ENCODE assay signal across 15 cellular contexts in the genomic region with DNA sequence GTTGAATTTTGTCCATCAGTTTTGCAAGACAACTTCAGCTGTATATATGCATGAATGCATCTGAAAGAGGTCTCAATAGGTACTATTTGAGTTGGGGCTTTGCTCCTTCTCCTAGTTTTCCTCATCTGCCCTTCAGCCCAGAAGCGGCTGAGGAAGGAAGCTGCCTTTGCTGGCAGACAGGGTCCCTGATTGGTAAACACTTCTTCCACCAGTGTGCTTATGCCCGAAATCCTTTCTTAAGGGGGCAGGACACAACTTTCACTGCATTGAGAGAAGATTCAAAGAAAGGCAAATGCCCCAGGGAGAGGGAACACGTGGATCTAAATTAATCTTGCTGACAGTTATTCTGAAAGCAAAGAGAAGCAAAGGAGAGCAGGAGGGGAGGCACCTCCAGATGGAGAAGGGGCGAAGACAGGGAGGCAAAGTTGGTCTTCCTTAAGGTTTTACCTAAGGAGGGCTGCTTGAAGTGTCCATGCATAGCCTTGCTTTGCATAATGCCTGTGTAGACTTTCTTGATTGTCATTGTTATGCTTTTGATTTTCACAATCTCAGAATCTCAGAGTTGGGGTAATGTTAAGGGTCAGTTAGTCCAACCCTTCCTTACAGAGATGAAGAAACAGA.
DNase-seq lines count a peak whose midpoint lies in the region; ATAC-seq and TF ChIP-seq lines count a peak whose summit lies in the region.
"Had no signal": no experiment of that assay in that cellular context is flagged by ENCODE, and none has a peak within 500 bp of the region (broad histone marks: within the 10 kb centered on the region; RNA-seq: fewer than 3 reads in every experiment).

No MANE protein-coding gene starts in this region.

- H2AFZ ChIP-seq in GM23338 (peak overlapping the region; percentile 87; the same call in 1 of the 2 replicates), osteoblast (ENCODE audit: low read length) (peak overlapping the region; percentile 67)

- H3K36me3 ChIP-seq in GM23338 (ENCODE audit: insufficient read depth), result no peaks in the 10 kb centered on the region
- no peaks in the 10 kb centered on the region for H3K36me3 ChIP-seq in osteoblast (ENCODE audit: insufficient read depth, low read length)
- H3K36me3 ChIP-seq in psoas muscle (ENCODE audit: insufficient read depth in 1 of 2, low read depth in 1 of 2), result no peaks in the 10 kb centered on the region
- H3K36me3 ChIP-seq: stomach had no signal

- DNase-seq in GM23338 (ENCODE audit: low spot score) (peak; percentile 18), NCI-H2171 treated with DMSO at 0.1 percent for 48 hours (lab: John Stamatoyannopoulos, UW) (peak; percentile 76), dermis blood vessel endothelial cell (peak; percentile 52), osteoblast (ENCODE audit: insufficient read length, low spot score, missing footprints) (no peak), psoas muscle (no peak)
- no peak for DNase-seq in central memory CD4-positive, alpha-beta T cell
- DNase-seq: activated CD4-positive, alpha-beta T cell treated with anti-CD3 and anti-CD28 coated beads for 36 hours; foreskin keratinocyte; NCI-H526; stimulated activated CD4-positive, alpha-beta T cell treated with anti-CD3 and anti-CD28 coated beads, Interleukin-12 subunit alpha, Interleukin-12 subunit beta, amount 100 ng/mL, for 4 hours; stomach; T-helper 17 cell had no signal

- WGBS in psoas muscle, 3 donors, result 30 to 32% (median 31%) methylated on average over 4 of the region's 4 CpGs

- no peaks in the 10 kb centered on the region for H3F3A ChIP-seq in GM23338 (replicated peaks; ENCODE audit: low read depth)

- no peaks in the 10 kb centered on the region for H3K27me3 Mint-ChIP-seq in GM23338 (ENCODE audit: insufficient read depth, low read depth, poor library complexity)
- H3K27me3 Mint-ChIP-seq: activated CD4-positive, alpha-beta T cell treated with anti-CD3 and anti-CD28 coated beads for 36 hours had no signal

- H3K9me3 Mint-ChIP-seq in GM23338, result no peaks in the 10 kb centered on the region
- H3K9me3 Mint-ChIP-seq: activated naive CD4-positive, alpha-beta T cell treated with anti-CD3 and anti-CD28 coated beads, Interleukin-2, amount 50 U/mL, for 24 hours; CD14-positive monocyte had no signal

- H3K4me2 ChIP-seq in GM23338 (0 out of 2 replicates have a peak overlapping the region, but pooled peaks have one; percentile 12), osteoblast (ENCODE audit: insufficient read depth, low read length) (peak overlapping the region; percentile 49)

- ATAC-seq in GM23338, result peak; percentile 69
- ATAC-seq in psoas muscle, result no peak
- no peak for ATAC-seq in HG02623 (IDR thresholded peaks at IDR 0.05; ENCODE audit: unreplicated experiment)
- ATAC-seq: activated CD4-positive, alpha-beta T cell treated with anti-CD3 and anti-CD28 coated beads for 36 hours; foreskin keratinocyte; T-helper 17 cell had no signal

- H3K79me2 ChIP-seq in GM23338 (replicated peaks; ENCODE audit: insufficient read depth), result no peaks in the 10 kb centered on the region
- H3K79me2 ChIP-seq in osteoblast (ENCODE audit: insufficient read depth, low read length), result no peaks in the 10 kb centered on the region

- peaks cover 16% of the 10 kb centered on the region; the same call in 2 of the 3 replicates for H3K4me1 Mint-ChIP-seq in GM23338
- H3K4me1 Mint-ChIP-seq: activated CD4-positive, alpha-beta T cell treated with anti-CD3 and anti-CD28 coated beads for 36 hours; activated naive CD4-positive, alpha-beta T cell treated with anti-CD3 and anti-CD28 coated beads, Interleukin-2, amount 50 U/mL, for 24 hours; CD14-positive monocyte had no signal

- H3K27me3 ChIP-seq in GM23338 (ENCODE audit: insufficient read depth) (no peaks in the 10 kb centered on the region), osteoblast (ENCODE audit: insufficient read depth, low read length) (peaks cover 5% of the 10 kb centered on the region), psoas muscle (ENCODE audit: insufficient read depth in 3 of 3, low read length in 2 of 3) (no peaks in the 10 kb centered on the region)
- H3K27me3 ChIP-seq: stomach had no signal

- no peak for TF ChIP-seq CTCF in GM23338 (conservative IDR thresholded peaks at IDR 0.05; ENCODE audit: low read depth in 2 of 2)
- no peak for TF ChIP-seq CTCF in osteoblast (IDR thresholded peaks at IDR 0.05; ENCODE audit: extremely low read depth, low read depth, low read length)
- no peak for TF ChIP-seq CTCF in psoas muscle (IDR thresholded peaks at IDR 0.05)

- H3K27ac ChIP-seq in GM23338 (ENCODE audit: low read depth), result no peak overlapping the region
- no peak overlapping the region for H3K27ac ChIP-seq in osteoblast (ENCODE audit: low read depth, low read length)
- no peak overlapping the region for H3K27ac ChIP-seq in psoas muscle
- H3K27ac ChIP-seq: foreskin keratinocyte, stomach had no signal

- H3K4me3 ChIP-seq in GM23338 (no peak overlapping the region), osteoblast (ENCODE audit: insufficient read depth, low read length) (no peak overlapping the region), psoas muscle (no peak overlapping the region)
- H3K4me3 ChIP-seq: stomach had no signal

- H4K20me1 ChIP-seq in GM23338 (replicated peaks; ENCODE audit: insufficient read depth) (no peaks in the 10 kb centered on the region), osteoblast (ENCODE audit: insufficient read depth, low read length) (no peaks in the 10 kb centered on the region)

- intact Hi-C loops in psoas muscle (cut with DNase I), result no loop called here

- H3K4me1 ChIP-seq in GM23338 (ENCODE audit: insufficient read depth), result no peaks in the 10 kb centered on the region
- no peaks in the 10 kb centered on the region for H3K4me1 ChIP-seq in osteoblast (ENCODE audit: insufficient read depth, low read length)
- H3K4me1 ChIP-seq in psoas muscle, result no peaks in the 10 kb centered on the region
- H3K4me1 ChIP-seq: foreskin keratinocyte, stomach had no signal

- no peak overlapping the region for H3K4me3 Mint-ChIP-seq in GM23338
- H3K4me3 Mint-ChIP-seq: activated CD4-positive, alpha-beta T cell treated with anti-CD3 and anti-CD28 coated beads for 36 hours; activated naive CD4-positive, alpha-beta T cell treated with anti-CD3 and anti-CD28 coated beads, Interleukin-2, amount 50 U/mL, for 24 hours; CD14-positive monocyte; T-helper 17 cell had no signal

- no peaks in the 10 kb centered on the region for H3K36me3 Mint-ChIP-seq in GM23338 (ENCODE audit: low read depth)
- H3K36me3 Mint-ChIP-seq: activated naive CD4-positive, alpha-beta T cell treated with anti-CD3 and anti-CD28 coated beads, Interleukin-2, amount 50 U/mL, for 24 hours; CD14-positive monocyte had no signal

- peak overlapping the region; percentile 14; the same call in 1 of the 2 replicates for H3K27ac Mint-ChIP-seq in GM23338
- H3K27ac Mint-ChIP-seq: activated CD4-positive, alpha-beta T cell treated with anti-CD3 and anti-CD28 coated beads for 36 hours; activated naive CD4-positive, alpha-beta T cell treated with anti-CD3 and anti-CD28 coated beads, Interleukin-2, amount 50 U/mL, for 24 hours; CD14-positive monocyte; T-helper 17 cell had no signal

- no peaks in the 10 kb centered on the region for H3K9me2 ChIP-seq in GM23338 (ENCODE audit: insufficient read depth)

- H3K9me3 ChIP-seq in osteoblast (ENCODE audit: low read depth, low read length) (no peaks in the 10 kb centered on the region), psoas muscle (no peaks in the 10 kb centered on the region)
- H3K9me3 ChIP-seq: stomach had no signal

TF ChIP-seq in GM23338, 12 proteins besides CTCF, POLR2A, EP300 and RAD21:
- no peak for TF ChIP-seq JUNB (IDR thresholded peaks at IDR 0.05; ENCODE audit: unreplicated experiment)
- TF ChIP-seq, protein P1, sequence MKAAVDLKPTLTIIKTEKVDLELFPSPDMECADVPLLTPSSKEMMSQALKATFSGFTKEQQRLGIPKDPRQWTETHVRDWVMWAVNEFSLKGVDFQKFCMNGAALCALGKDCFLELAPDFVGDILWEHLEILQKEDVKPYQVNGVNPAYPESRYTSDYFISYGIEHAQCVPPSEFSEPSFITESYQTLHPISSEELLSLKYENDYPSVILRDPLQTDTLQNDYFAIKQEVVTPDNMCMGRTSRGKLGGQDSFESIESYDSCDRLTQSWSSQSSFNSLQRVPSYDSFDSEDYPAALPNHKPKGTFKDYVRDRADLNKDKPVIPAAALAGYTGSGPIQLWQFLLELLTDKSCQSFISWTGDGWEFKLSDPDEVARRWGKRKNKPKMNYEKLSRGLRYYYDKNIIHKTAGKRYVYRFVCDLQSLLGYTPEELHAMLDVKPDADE (IDR thresholded peaks at IDR 0.05), result no peak
TF ChIP-seq in GM23338: peak in this region for 0.

Comparison
In these comparisons a context has a peak if more than half of its experiments do, and no peak if none do; other contexts are left out.
1. DNase-seq: peak in GM23338 (single experiment), NCI-H2171 treated with DMSO at 0.1 percent for 48 hours (single experiment) and dermis blood vessel endothelial cell (single experiment); none in osteoblast (single experiment), central memory CD4-positive, alpha-beta T cell (single experiment) and psoas muscle (0 of 2).